1 cellular context compared by ENCODE assay signal in the genomic region with DNA sequence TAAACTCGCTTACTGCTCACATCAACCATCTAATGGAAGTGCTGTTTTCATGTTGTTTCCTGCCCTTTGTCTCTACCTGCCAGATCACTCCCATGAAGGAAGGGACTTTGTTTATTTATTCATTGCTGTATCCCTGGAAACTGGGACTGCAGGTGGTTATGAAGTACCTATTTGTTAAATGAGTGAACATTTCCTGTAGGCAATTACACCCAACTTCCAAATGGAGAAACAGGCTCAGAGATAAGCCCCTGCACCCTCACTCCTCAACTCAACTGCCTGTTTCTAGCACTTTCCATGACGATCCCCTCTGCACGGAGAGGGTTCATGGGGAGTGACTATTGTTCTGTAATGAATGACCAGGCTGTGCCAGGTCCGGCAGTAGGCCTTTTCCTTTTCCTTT.
TF ChIP-seq lines count a peak whose summit lies in the region.

No MANE protein-coding gene starts in this region.

TF ChIP-seq in HepG2, 621 proteins besides CTCF, POLR2A, EP300 and RAD21 (continued from another document):
- TF ChIP-seq, protein P1, sequence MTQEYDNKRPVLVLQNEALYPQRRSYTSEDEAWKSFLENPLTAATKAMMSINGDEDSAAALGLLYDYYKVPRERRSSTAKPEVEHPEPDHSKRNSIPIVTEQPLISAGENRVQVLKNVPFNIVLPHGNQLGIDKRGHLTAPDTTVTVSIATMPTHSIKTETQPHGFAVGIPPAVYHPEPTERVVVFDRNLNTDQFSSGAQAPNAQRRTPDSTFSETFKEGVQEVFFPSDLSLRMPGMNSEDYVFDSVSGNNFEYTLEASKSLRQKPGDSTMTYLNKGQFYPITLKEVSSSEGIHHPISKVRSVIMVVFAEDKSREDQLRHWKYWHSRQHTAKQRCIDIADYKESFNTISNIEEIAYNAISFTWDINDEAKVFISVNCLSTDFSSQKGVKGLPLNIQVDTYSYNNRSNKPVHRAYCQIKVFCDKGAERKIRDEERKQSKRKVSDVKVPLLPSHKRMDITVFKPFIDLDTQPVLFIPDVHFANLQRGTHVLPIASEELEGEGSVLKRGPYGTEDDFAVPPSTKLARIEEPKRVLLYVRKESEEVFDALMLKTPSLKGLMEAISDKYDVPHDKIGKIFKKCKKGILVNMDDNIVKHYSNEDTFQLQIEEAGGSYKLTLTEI (CRISPR knock-in tag; conservative IDR thresholded peaks at IDR 0.05): no peak
- TF ChIP-seq, protein P2, sequence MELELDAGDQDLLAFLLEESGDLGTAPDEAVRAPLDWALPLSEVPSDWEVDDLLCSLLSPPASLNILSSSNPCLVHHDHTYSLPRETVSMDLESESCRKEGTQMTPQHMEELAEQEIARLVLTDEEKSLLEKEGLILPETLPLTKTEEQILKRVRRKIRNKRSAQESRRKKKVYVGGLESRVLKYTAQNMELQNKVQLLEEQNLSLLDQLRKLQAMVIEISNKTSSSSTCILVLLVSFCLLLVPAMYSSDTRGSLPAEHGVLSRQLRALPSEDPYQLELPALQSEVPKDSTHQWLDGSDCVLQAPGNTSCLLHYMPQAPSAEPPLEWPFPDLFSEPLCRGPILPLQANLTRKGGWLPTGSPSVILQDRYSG (CRISPR knock-in tag; IDR thresholded peaks at IDR 0.05): no peak
- no peak for TF ChIP-seq THYN1 (CRISPR knock-in tag; IDR thresholded peaks at IDR 0.05; ENCODE audit: borderline replicate concordance, low read depth)
- no peak for TF ChIP-seq ATM (IDR thresholded peaks at IDR 0.05; ENCODE audit: borderline replicate concordance)
- TF ChIP-seq, protein P3, sequence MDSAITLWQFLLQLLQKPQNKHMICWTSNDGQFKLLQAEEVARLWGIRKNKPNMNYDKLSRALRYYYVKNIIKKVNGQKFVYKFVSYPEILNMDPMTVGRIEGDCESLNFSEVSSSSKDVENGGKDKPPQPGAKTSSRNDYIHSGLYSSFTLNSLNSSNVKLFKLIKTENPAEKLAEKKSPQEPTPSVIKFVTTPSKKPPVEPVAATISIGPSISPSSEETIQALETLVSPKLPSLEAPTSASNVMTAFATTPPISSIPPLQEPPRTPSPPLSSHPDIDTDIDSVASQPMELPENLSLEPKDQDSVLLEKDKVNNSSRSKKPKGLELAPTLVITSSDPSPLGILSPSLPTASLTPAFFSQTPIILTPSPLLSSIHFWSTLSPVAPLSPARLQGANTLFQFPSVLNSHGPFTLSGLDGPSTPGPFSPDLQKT (CRISPR knock-in tag; IDR thresholded peaks at IDR 0.05; ENCODE audit: borderline replicate concordance): no peak
- no peak for TF ChIP-seq MBNL3 (CRISPR knock-in tag; conservative IDR thresholded peaks at IDR 0.05)
- no peak for TF ChIP-seq POLR2G (IDR thresholded peaks at IDR 0.05; ENCODE audit: low read depth, low read length)
- TF ChIP-seq NFKB2 (CRISPR knock-in tag; IDR thresholded peaks at IDR 0.05; ENCODE audit: borderline replicate concordance): no peak
- no peak for TF ChIP-seq TGIF2 (CRISPR knock-in tag; IDR thresholded peaks at IDR 0.05)
- no peak for TF ChIP-seq ZNF776 (CRISPR knock-in tag; IDR thresholded peaks at IDR 0.05)
- TF ChIP-seq, protein P4, sequence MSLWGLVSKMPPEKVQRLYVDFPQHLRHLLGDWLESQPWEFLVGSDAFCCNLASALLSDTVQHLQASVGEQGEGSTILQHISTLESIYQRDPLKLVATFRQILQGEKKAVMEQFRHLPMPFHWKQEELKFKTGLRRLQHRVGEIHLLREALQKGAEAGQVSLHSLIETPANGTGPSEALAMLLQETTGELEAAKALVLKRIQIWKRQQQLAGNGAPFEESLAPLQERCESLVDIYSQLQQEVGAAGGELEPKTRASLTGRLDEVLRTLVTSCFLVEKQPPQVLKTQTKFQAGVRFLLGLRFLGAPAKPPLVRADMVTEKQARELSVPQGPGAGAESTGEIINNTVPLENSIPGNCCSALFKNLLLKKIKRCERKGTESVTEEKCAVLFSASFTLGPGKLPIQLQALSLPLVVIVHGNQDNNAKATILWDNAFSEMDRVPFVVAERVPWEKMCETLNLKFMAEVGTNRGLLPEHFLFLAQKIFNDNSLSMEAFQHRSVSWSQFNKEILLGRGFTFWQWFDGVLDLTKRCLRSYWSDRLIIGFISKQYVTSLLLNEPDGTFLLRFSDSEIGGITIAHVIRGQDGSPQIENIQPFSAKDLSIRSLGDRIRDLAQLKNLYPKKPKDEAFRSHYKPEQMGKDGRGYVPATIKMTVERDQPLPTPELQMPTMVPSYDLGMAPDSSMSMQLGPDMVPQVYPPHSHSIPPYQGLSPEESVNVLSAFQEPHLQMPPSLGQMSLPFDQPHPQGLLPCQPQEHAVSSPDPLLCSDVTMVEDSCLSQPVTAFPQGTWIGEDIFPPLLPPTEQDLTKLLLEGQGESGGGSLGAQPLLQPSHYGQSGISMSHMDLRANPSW (CRISPR knock-in tag; IDR thresholded peaks at IDR 0.05; ENCODE audit: borderline replicate concordance): no peak
- TF ChIP-seq GFI1 (CRISPR knock-in tag; IDR thresholded peaks at IDR 0.05; ENCODE audit: borderline replicate concordance): no peak
- TF ChIP-seq, protein P5, sequence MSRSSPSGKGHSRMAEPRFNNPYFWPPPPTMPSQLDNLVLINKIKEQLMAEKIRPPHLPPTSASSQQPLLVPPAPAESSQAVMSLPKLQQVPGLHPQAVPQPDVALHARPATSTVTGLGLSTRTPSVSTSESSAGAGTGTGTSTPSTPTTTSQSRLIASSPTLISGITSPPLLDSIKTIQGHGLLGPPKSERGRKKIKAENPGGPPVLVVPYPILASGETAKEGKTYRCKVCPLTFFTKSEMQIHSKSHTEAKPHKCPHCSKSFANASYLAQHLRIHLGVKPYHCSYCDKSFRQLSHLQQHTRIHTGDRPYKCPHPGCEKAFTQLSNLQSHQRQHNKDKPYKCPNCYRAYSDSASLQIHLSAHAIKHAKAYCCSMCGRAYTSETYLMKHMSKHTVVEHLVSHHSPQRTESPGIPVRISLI (CRISPR knock-in tag; IDR thresholded peaks at IDR 0.05; ENCODE audit: borderline replicate concordance): 0 out of 2 replicates have a peak, but pooled peaks have one; percentile 15
- no peak for TF ChIP-seq ZNF501 (CRISPR knock-in tag; IDR thresholded peaks at IDR 0.05)
- TF ChIP-seq ELF3 (CRISPR knock-in tag; IDR thresholded peaks at IDR 0.05): peak; percentile 66
- TF ChIP-seq ZSCAN30 (CRISPR knock-in tag; IDR thresholded peaks at IDR 0.05): no peak
- TF ChIP-seq, protein P6, sequence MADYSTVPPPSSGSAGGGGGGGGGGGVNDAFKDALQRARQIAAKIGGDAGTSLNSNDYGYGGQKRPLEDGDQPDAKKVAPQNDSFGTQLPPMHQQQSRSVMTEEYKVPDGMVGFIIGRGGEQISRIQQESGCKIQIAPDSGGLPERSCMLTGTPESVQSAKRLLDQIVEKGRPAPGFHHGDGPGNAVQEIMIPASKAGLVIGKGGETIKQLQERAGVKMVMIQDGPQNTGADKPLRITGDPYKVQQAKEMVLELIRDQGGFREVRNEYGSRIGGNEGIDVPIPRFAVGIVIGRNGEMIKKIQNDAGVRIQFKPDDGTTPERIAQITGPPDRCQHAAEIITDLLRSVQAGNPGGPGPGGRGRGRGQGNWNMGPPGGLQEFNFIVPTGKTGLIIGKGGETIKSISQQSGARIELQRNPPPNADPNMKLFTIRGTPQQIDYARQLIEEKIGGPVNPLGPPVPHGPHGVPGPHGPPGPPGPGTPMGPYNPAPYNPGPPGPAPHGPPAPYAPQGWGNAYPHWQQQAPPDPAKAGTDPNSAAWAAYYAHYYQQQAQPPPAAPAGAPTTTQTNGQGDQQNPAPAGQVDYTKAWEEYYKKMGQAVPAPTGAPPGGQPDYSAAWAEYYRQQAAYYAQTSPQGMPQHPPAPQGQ (CRISPR knock-in tag; IDR thresholded peaks at IDR 0.05; ENCODE audit: borderline replicate concordance): no peak
- TF ChIP-seq MED1 (CRISPR knock-in tag; IDR thresholded peaks at IDR 0.05): peak; percentile 14; the same call in 1 of the 2 replicates
- TF ChIP-seq, protein P7, sequence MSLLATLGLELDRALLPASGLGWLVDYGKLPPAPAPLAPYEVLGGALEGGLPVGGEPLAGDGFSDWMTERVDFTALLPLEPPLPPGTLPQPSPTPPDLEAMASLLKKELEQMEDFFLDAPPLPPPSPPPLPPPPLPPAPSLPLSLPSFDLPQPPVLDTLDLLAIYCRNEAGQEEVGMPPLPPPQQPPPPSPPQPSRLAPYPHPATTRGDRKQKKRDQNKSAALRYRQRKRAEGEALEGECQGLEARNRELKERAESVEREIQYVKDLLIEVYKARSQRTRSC (CRISPR knock-in tag; IDR thresholded peaks at IDR 0.05; ENCODE audit: low read depth): no peak
- no peak for TF ChIP-seq ZNF720 (CRISPR knock-in tag; IDR thresholded peaks at IDR 0.05)
- TF ChIP-seq TRIM24 (CRISPR knock-in tag; IDR thresholded peaks at IDR 0.05): no peak
- no peak for TF ChIP-seq ZNF337 (CRISPR knock-in tag; IDR thresholded peaks at IDR 0.05; ENCODE audit: borderline replicate concordance, low read depth)
- TF ChIP-seq ZNF883 (CRISPR knock-in tag; IDR thresholded peaks at IDR 0.05; ENCODE audit: not compliant biosample characterization): no peak
- TF ChIP-seq ZFX (CRISPR knock-in tag; IDR thresholded peaks at IDR 0.05; ENCODE audit: low read depth): no peak
